20 cellular contexts compared by ENCODE assay signal in the genomic region with DNA sequence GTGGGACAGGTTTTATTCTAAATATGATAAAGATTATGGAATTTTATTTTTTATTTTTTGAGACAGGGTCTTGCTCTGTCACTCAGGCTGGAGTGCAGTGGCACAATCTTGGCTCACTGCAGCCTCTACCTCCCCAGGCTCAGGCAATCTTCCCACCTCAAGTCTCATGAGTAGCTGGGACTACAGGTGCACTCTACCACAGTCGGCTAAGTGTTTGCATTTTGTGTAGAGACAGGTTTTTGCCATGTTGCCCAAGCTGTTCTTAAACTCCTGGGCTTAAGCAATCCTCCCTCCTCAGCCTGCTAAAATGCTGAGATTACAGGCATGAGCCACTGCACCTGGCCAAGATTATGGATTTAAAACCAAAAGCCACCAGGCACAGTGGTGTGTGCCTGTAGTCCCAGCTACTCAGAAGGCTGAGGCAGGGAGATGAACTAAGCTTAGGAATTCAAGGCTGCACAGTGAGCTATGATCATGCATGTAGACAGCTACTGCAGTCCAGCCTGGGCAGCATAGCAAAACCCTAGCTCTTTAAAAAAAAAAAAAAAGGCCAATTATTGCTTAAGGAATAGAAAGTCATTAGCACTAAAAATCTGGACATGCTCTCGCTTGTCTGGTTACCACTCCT. TPM values are rescaled to one million over a fixed set of nuclear protein-coding genes. Genes with fewer than 3 reads are reported as not detected.
DNase-seq lines count a peak whose midpoint lies in the region; ATAC-seq, FAIRE-seq and TF ChIP-seq lines count a peak whose summit lies in the region.
"Had no signal": no experiment of that assay in that cellular context is flagged by ENCODE, and none has a peak within 500 bp of the region (broad histone marks: within the 10 kb centered on the region; RNA-seq: fewer than 3 reads in every experiment).

No MANE protein-coding gene starts in this region.

- H3K4me1 ChIP-seq in endothelial cell of umbilical vein (ENCODE audit: control insufficient read depth, extremely low read depth, insufficient read depth, low read length) (no peaks in the 10 kb centered on the region), lower lobe of right lung (no peaks in the 10 kb centered on the region), upper lobe of right lung (no peaks in the 10 kb centered on the region)
- H3K4me1 ChIP-seq: BLaER1 had no signal

- peaks cover 2% of the 10 kb centered on the region for H3K27me3 Mint-ChIP-seq in mesothelial cell of epicardium (ENCODE audit: low read depth)

- H3K9me1 ChIP-seq in endothelial cell of umbilical vein (replicated peaks; ENCODE audit: control insufficient read depth, extremely low read depth, insufficient read depth, low read length): no peaks in the 10 kb centered on the region

- H3K4me3 Mint-ChIP-seq in mesothelial cell of epicardium: no peak overlapping the region
- H3K4me3 Mint-ChIP-seq: B cell; CD4-positive, CD25-positive, alpha-beta regulatory T cell; CD8-positive, alpha-beta T cell; GM23338; H9 had no signal

- H3K36me3 ChIP-seq in SK-N-MC (ENCODE audit: insufficient read depth, low read length): no peaks in the 10 kb centered on the region
- no peaks in the 10 kb centered on the region for H3K36me3 ChIP-seq in endothelial cell of umbilical vein (ENCODE audit: control insufficient read depth in 2 of 2, extremely low read depth in 1 of 2, insufficient read depth in 2 of 2, low read length in 2 of 2)
- H3K36me3 ChIP-seq in lower lobe of right lung: no peaks in the 10 kb centered on the region
- H3K36me3 ChIP-seq in upper lobe of right lung: no peaks in the 10 kb centered on the region
- H3K36me3 ChIP-seq: BLaER1 had no signal

- H3K9ac ChIP-seq in SK-N-MC (ENCODE audit: insufficient read length) (peak overlapping the region; percentile 54), endothelial cell of umbilical vein (replicated peaks; ENCODE audit: extremely low read depth, insufficient read depth, low read length) (no peak overlapping the region)
- H3K9ac ChIP-seq: BLaER1 had no signal

- H2AFZ ChIP-seq in endothelial cell of umbilical vein (ENCODE audit: low read depth, low read length): no peak overlapping the region
- H2AFZ ChIP-seq: GM23338 had no signal

- peak; percentile 15 for FAIRE-seq in endothelial cell of umbilical vein (lab: Jason Lieb, UNC)
- FAIRE-seq: G401.6, GM12892 had no signal

- BruUV-seq in endothelial cell of umbilical vein (replicated peaks; lab: Mats Ljungman, UMichigan): no TSS peak

- intact Hi-C loops in endothelial cell of umbilical vein (cut with micrococcal nuclease): no loop called here
- intact Hi-C loops in lower lobe of right lung (cut with DNase I): no loop called here
- intact Hi-C loops in upper lobe of right lung (cut with DNase I): no loop called here

- no peak for TF ChIP-seq POLR2A in endothelial cell of umbilical vein (IDR thresholded peaks at IDR 0.05; ENCODE audit: low read depth, low read length)

- H3K9me3 Mint-ChIP-seq in mesothelial cell of epicardium: no peaks in the 10 kb centered on the region
- H3K9me3 Mint-ChIP-seq: CD8-positive, alpha-beta T cell; GM23338; H9 had no signal

- DNase-seq in SK-N-MC (ENCODE audit: low read depth, low spot score) (no peak), endothelial cell of umbilical vein (ENCODE audit: low read depth, low spot score) (no peak), lower lobe of right lung (no peak), upper lobe of right lung (no peak), mesothelial cell of epicardium (ENCODE audit: low spot score in 2 of 2, unreplicated experiment in 2 of 2) (no peak), NCI-H146 treated with DMSO at 0.1 percent for 48 hours (lab: John Stamatoyannopoulos, UW; ENCODE audit: unreplicated experiment) (no peak)
- DNase-seq: Caco-2; CD4-positive, CD25-positive, alpha-beta regulatory T cell; CD8-positive, alpha-beta T cell; DMS153; DND-41; H9 had no signal

- H3K4me1 Mint-ChIP-seq in mesothelial cell of epicardium: peaks cover 2% of the 10 kb centered on the region
- H3K4me1 Mint-ChIP-seq: B cell; CD4-positive, CD25-positive, alpha-beta regulatory T cell had no signal

- no peak overlapping the region for H3K27ac Mint-ChIP-seq in mesothelial cell of epicardium
- H3K27ac Mint-ChIP-seq: B cell; CD4-positive, CD25-positive, alpha-beta regulatory T cell; CD8-positive, alpha-beta T cell; GM23338; H9 had no signal

- peak overlapping the region; percentile 98 for H3K27ac ChIP-seq in SK-N-MC
- H3K27ac ChIP-seq in endothelial cell of umbilical vein (ENCODE audit: insufficient read depth, low read depth, low read length): no peak overlapping the region
- no peak overlapping the region for H3K27ac ChIP-seq in lower lobe of right lung
- no peak overlapping the region for H3K27ac ChIP-seq in upper lobe of right lung
- H3K27ac ChIP-seq: BLaER1, C4-2B had no signal

- dilution Hi-C loops in endothelial cell of umbilical vein (cut with MboI; ENCODE audit: extremely low pct_ligation_motif_present, low sequenced_read_pairs): no loop called here

- H4K20me1 ChIP-seq in endothelial cell of umbilical vein (replicated peaks; ENCODE audit: control insufficient read depth, extremely low read depth, insufficient read depth, low read length): no peaks in the 10 kb centered on the region
- H4K20me1 ChIP-seq: BLaER1 had no signal

- H3K27me3 ChIP-seq in endothelial cell of umbilical vein (ENCODE audit: control insufficient read depth in 2 of 2, insufficient read depth in 2 of 2, low read length in 2 of 2) (peaks cover 3 to 4% of the 10 kb centered on the region in 2 experiments), lower lobe of right lung (ENCODE audit: low read depth) (no peaks in the 10 kb centered on the region), upper lobe of right lung (peaks cover 4% of the 10 kb centered on the region)
- H3K27me3 ChIP-seq: BLaER1 had no signal

- no peaks in the 10 kb centered on the region for H3K9me3 ChIP-seq in SK-N-MC (ENCODE audit: low read depth, low read length)
- no peaks in the 10 kb centered on the region for H3K9me3 ChIP-seq in endothelial cell of umbilical vein (replicated peaks; ENCODE audit: control insufficient read depth, insufficient read depth, low read length)
- no peaks in the 10 kb centered on the region for H3K9me3 ChIP-seq in lower lobe of right lung
- H3K9me3 ChIP-seq in upper lobe of right lung: no peaks in the 10 kb centered on the region
- H3K9me3 ChIP-seq: BLaER1 had no signal

- H3K79me2 ChIP-seq in endothelial cell of umbilical vein (ENCODE audit: control insufficient read depth, insufficient read depth, low read length): no peaks in the 10 kb centered on the region

- H3K36me3 Mint-ChIP-seq in mesothelial cell of epicardium: no peaks in the 10 kb centered on the region
- H3K36me3 Mint-ChIP-seq: CD4-positive, CD25-positive, alpha-beta regulatory T cell; CD8-positive, alpha-beta T cell had no signal

- POLR2A ChIA-PET in endothelial cell of umbilical vein (lab: Charles Lee): no interaction called here

- H3K4me3 ChIP-seq in SK-N-MC (peak overlapping the region; percentile 56), endothelial cell of umbilical vein (replicated peaks in 1 of 3; ENCODE audit: insufficient read depth in 1 of 3, low read depth in 1 of 3, low read length in 3 of 3) (no peak overlapping the region), lower lobe of right lung (no peak overlapping the region), upper lobe of right lung (no peak overlapping the region)
- H3K4me3 ChIP-seq: BLaER1, GM23338 had no signal

- TF ChIP-seq CTCF in endothelial cell of umbilical vein (IDR thresholded peaks at IDR 0.05; ENCODE audit: extremely low read depth in 1 of 2, insufficient read depth in 1 of 2, low read depth in 1 of 2, low read length in 2 of 2) (no peak), lower lobe of right lung (IDR thresholded peaks at IDR 0.05) (no peak), upper lobe of right lung (IDR thresholded peaks at IDR 0.05) (no peak), mesothelial cell of epicardium (IDR thresholded peaks at IDR 0.05; ENCODE audit: unreplicated experiment) (no peak)

- no peak overlapping the region for H3K4me2 ChIP-seq in endothelial cell of umbilical vein (ENCODE audit: insufficient read depth, low read length)
- H3K4me2 ChIP-seq: BLaER1, GM23338 had no signal

- CTCF ChIA-PET in endothelial cell of umbilical vein (lab: Charles Lee): interaction anchor here (0.8 to 1.3 kb wide), 3 partner anchors 8 to 489 kb away, joined by 3 to 4 read pairs (median 3); no protein-coding TSS in a partner anchor

- ATAC-seq in lower lobe of right lung (peak; percentile 81 to 89), upper lobe of right lung (peak; percentile 88), GM18907 (IDR thresholded peaks at IDR 0.05; ENCODE audit: unreplicated experiment) (no peak)
- ATAC-seq: CD8-positive, alpha-beta T cell; GM23338; HCT116 had no signal

TF ChIP-seq in endothelial cell of umbilical vein, 7 proteins besides CTCF, POLR2A, EP300 and RAD21:
- no peak for TF ChIP-seq POLR2AphosphoS5 (IDR thresholded peaks at IDR 0.05; ENCODE audit: insufficient read depth, low read depth, low read length)

RNA-seq across cellular contexts. Expression of gene CCND1, which starts 20.2 kb away (rescaled TPM):
- 336 and 370 TPM in 2 replicates for total RNA-seq in endothelial cell of umbilical vein
- 98.7 and 113 TPM in 2 replicates for polyA plus RNA-seq in endothelial cell of umbilical vein
- 120 and 122 TPM in 2 replicates for polyA plus RNA-seq in endothelial cell of umbilical vein (2011; cell fraction: cytosol; rRNA removed)
- polyA plus RNA-seq in endothelial cell of umbilical vein (2011; cell fraction: nucleus; rRNA removed): 102 and 108 TPM in 2 replicates
- polyA plus RNA-seq in endothelial cell of umbilical vein (2012): 207 and 276 TPM in 2 replicates
- polyA minus RNA-seq in endothelial cell of umbilical vein: 128 and 155 TPM in 2 replicates
- 24.0 TPM for polyA minus RNA-seq in endothelial cell of umbilical vein (2011; cell fraction: cytosol; rRNA and poly(A)+ RNA removed)
- 63.3 and 131 TPM in 2 replicates for polyA minus RNA-seq in endothelial cell of umbilical vein (2011; cell fraction: nucleus; rRNA and poly(A)+ RNA removed)
- 202 TPM for total RNA-seq in lower lobe of right lung
- 283 TPM for total RNA-seq in upper lobe of right lung
- 215 to 224 TPM (median 217 TPM) in 3 replicates for total RNA-seq in mesothelial cell of epicardium

RNA-seq across cellular contexts. Expression of gene LTO1, which starts 54.4 kb away (rescaled TPM):
- total RNA-seq in endothelial cell of umbilical vein: 27.3 and 30.9 TPM in 2 replicates
- 22.1 and 26.8 TPM in 2 replicates for polyA plus RNA-seq in endothelial cell of umbilical vein
- 19.8 and 23.3 TPM in 2 replicates for polyA plus RNA-seq in endothelial cell of umbilical vein (2011; cell fraction: cytosol; rRNA removed)
- 47.9 and 48.3 TPM in 2 replicates for polyA plus RNA-seq in endothelial cell of umbilical vein (2011; cell fraction: nucleus; rRNA removed)
- polyA plus RNA-seq in endothelial cell of umbilical vein (2012): 19.3 and 22.6 TPM in 2 replicates
- polyA minus RNA-seq in endothelial cell of umbilical vein: 17.2 and 22.0 TPM in 2 replicates
- polyA minus RNA-seq in endothelial cell of umbilical vein (2011; cell fraction: cytosol; rRNA and poly(A)+ RNA removed): 12.4 TPM
- 25.4 and 26.6 TPM in 2 replicates for polyA minus RNA-seq in endothelial cell of umbilical vein (2011; cell fraction: nucleus; rRNA and poly(A)+ RNA removed)
- 23.7 TPM for total RNA-seq in lower lobe of right lung
- 25.7 TPM for total RNA-seq in upper lobe of right lung
- total RNA-seq in mesothelial cell of epicardium: 30.0 to 35.8 TPM (median 31.6 TPM) in 3 replicates
